Comparison of ENCODE assay signal across 18 cellular contexts in the genomic region with DNA sequence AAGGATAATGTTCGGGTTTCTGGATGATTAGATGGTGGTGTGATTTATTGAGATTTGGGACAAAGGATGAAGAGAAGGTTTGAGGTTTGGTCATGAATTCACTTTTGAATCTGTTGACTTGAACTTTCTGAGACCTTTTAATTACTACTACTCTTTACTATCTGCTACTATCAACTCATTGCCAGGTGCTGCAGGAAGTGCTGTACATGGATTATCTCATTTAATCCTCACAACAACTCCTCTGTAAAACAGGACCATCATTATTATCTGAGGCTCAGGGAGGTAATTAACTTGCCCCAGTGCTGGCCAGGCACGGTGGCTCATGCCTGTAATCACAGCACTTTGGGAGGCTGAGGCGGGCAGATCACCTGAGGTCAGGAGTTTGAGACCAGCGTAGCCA. TPM values are rescaled to one million over a fixed set of nuclear protein-coding genes. Genes with fewer than 3 reads are reported as not detected.
"Had no signal": no experiment of that assay in that cellular context is flagged by ENCODE, and none has a peak within 500 bp of the region (broad histone marks: within the 10 kb centered on the region; RNA-seq: fewer than 3 reads in every experiment).

No MANE protein-coding gene starts in this region.

- H3K4me3 ChIP-seq: right atrium auricular region, skin epidermis had no signal

- DNase-seq: activated CD4-positive, alpha-beta T cell treated with anti-CD3 and anti-CD28 coated beads for 4 hours; activated CD8-positive, alpha-beta memory T cell treated with anti-CD3 and anti-CD28 coated beads for 24 hours; activated naive CD4-positive, alpha-beta T cell treated with anti-CD3 and anti-CD28 coated beads, Interleukin-2, amount 10 ng/mL, durations not matched to agents 7 days and 5 days; amniotic stem cell; caudate nucleus; hippocampal formation; mammary epithelial cell; stimulated activated CD4-positive, alpha-beta T cell treated with anti-CD3 and anti-CD28 coated beads, Interleukin-15, amount 100 ng/mL, for 24 hours; stimulated activated CD4-positive, alpha-beta T cell treated with anti-CD3 and anti-CD28 coated beads, Interleukin-4, amount 100 ng/mL, for 1 hour; stimulated activated naive CD8-positive, alpha-beta T cell treated with anti-CD3 and anti-CD28 coated beads, Interleukin-15, Interleukin-2, amounts not matched to agents 100 U/mL and 50 U/mL, for 24 hours; T-helper 9 cell had no signal

- H3K27ac ChIP-seq: right atrium auricular region had no signal

- H3K27me3 ChIP-seq: right atrium auricular region had no signal

- H3K9me3 Mint-ChIP-seq: activated naive CD4-positive, alpha-beta T cell treated with anti-CD3 and anti-CD28 coated beads, Interleukin-2, amount 10 ng/mL, durations not matched to agents 7 days and 5 days; type B pancreatic cell had no signal

- H3K36me3 Mint-ChIP-seq: type B pancreatic cell had no signal

- ATAC-seq: esophagus mucosa; left lobe of liver; stimulated activated naive CD8-positive, alpha-beta T cell treated with anti-CD3 and anti-CD28 coated beads, Interleukin-15, Interleukin-2, amounts not matched to agents 100 U/mL and 50 U/mL, for 24 hours had no signal

- H3K9me3 ChIP-seq: right atrium auricular region had no signal

- H3K36me3 ChIP-seq: right atrium auricular region had no signal

RNA-seq across cellular contexts. Expression of gene ANKRD40CL, which starts 56.7 kb away (rescaled TPM):
- total RNA-seq: esophagus mucosa, glomerular endothelial cell, left lobe of liver, mammary epithelial cell, right atrium auricular region had no signal
- polyA plus RNA-seq: keratinocyte, mammary epithelial cell had no signal
